21 cellular contexts compared by ENCODE assay signal in the genomic region with DNA sequence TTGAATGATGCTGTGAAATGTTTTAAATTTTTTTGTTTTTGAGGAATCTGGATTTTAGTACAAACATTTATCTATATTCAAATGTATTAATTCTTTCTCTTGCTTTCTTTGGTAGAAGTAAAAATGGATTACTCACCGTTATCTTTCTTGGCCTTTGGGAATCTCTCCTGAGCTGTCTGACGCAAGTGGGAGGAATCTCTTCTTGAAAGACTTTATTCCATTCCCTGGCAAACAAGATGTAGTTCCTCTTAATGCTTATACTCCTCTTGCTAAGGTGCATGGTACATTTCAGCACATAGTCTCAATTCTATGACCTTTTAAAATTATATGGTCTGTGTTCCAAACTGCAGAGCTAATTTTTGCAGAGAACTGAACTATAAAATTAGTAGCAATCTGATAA.
"Had no signal": no experiment of that assay in that cellular context is flagged by ENCODE, and none has a peak within 500 bp of the region (broad histone marks: within the 10 kb centered on the region; RNA-seq: fewer than 3 reads in every experiment).

No MANE protein-coding gene starts in this region.

- ATAC-seq: stimulated activated effector memory CD8-positive, alpha-beta T cell treated with anti-CD3 and anti-CD28 coated beads, Interleukin-12 subunit alpha, Interleukin-12 subunit beta, amount 100 ng/mL, for 72 hours; stimulated activated memory B cell treated with anti-CD40 and anti-IgM and Interleukin-4, amounts not matched to agents 10 μg/mL and 1 μg/mL and 100 μg/mL, for 72 hours; stimulated activated naive B cell treated with anti-CD40 and anti-IgM and Interleukin-4, amounts not matched to agents 10 μg/mL and 1 μg/mL and 100 μg/mL, for 72 hours; stimulated activated naive CD8-positive, alpha-beta T cell treated with anti-CD3 and anti-CD28 coated beads, Interleukin-15, amount 100 ng/mL, for 72 hours; stimulated activated naive CD8-positive, alpha-beta T cell treated with anti-CD3 and anti-CD28 coated beads, Interleukin-15, Interleukin-2, amounts not matched to agents 100 U/mL and 50 U/mL, for 24 hours; upper lobe of right lung had no signal

- DNase-seq: stimulated activated CD4-positive, alpha-beta T cell treated with anti-CD3 and anti-CD28 coated beads, Interleukin-2, amount 100 ng/mL, for 48 hours; stimulated activated CD4-positive, alpha-beta T cell treated with anti-CD3 and anti-CD28 coated beads, Interleukin-4, amount 100 ng/mL, for 1 hour; stimulated activated CD4-positive, alpha-beta T cell treated with anti-CD3 and anti-CD28 coated beads, Interleukin-4, amount 100 ng/mL, for 24 hours; stimulated activated CD4-positive, alpha-beta T cell treated with anti-CD3 and anti-CD28 coated beads, Interleukin-4, amount 100 ng/mL, for 4 hours; stimulated activated CD8-positive, alpha-beta memory T cell treated with anti-CD3 and anti-CD28 coated beads, Interleukin-4, amount 100 ng/mL, for 48 hours; stimulated activated naive B cell treated with anti-CD40 and anti-IgM and Interleukin-4, amounts not matched to agents 10 μg/mL and 1 μg/mL and 100 μg/mL, for 72 hours; stimulated activated naive CD4-positive, alpha-beta T cell; stimulated activated naive CD4-positive, alpha-beta T cell treated with Interleukin-2 at 50 U/mL for 16 hours; stimulated activated naive CD8-positive, alpha-beta T cell treated with anti-CD3 and anti-CD28 coated beads, Interleukin-15, amount 100 ng/mL, for 72 hours; stimulated activated naive CD8-positive, alpha-beta T cell treated with anti-CD3 and anti-CD28 coated beads, Interleukin-15, Interleukin-2, amounts not matched to agents 100 U/mL and 50 U/mL, for 24 hours; stomach; substantia nigra; testis; thyroid gland; tibial artery; transverse colon; upper lobe of left lung; upper lobe of right lung; uterus had no signal
